Comparison of ENCODE assay signal across 8 cellular contexts in the genomic region with DNA sequence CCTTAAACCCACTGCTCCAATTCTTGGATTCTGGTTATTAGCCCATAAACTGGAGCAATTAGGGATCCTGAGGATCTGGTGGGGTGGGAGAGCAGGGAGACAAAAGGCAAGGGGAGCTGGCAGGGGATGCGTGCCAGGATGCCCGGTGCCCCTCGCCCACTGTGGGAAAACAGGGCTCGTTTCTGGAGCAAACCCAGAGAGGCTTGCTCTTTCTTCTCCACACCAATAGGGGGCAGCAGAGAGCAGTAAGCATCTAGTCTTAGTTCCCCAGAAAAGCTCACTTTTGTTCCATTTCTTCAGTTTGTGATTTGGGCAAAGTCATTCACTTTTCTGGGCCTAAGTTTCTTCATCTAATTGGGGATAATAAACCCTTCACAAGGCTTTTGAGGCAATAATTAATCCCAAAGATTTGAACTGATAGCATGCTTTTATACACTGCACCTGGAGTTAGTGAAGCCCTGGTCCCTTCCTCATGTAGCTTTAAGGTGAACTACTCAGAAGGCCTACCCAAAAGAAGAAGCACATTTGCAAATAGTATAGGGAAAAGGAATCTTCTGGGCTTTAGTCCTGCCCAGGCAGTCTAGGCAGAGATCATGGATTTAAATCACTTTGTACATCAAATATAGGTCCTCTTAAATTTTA.
A peak's percentile ranks its signal among the peaks of the same experiment; 100 is the strongest.
DNase-seq lines count a peak whose midpoint lies in the region; ATAC-seq and TF ChIP-seq lines count a peak whose summit lies in the region.

No MANE protein-coding gene starts in this region.

- intact Hi-C loops in A673 (cut with micrococcal nuclease; ENCODE audit: unreplicated experiment) (loop anchor here (5.0 to 10.0 kb wide), 3 partner anchors 519 to 1332 kb away; partner anchors contain the start of gene PLPP3), mucosa of descending colon (cut with DNase I, micrococcal nuclease) (loop anchor here (10.0 kb wide), 1 partner anchor 1209 kb away; no protein-coding TSS in a partner anchor), uterus (cut with DNase I; ENCODE audit: low total_unique reads) (loop anchor here (10.0 kb wide), 1 partner anchor 1199 kb away; the partner anchor contains the start of gene PLPP3)

- no peaks in the 10 kb centered on the region for H3K9me3 Mint-ChIP-seq in endodermal cell

- POLR2A ChIA-PET in A673 (lab: Charles Lee; ENCODE audit: low non-redundant PET) = no interaction called here

- CTCF ChIA-PET in A673 (lab: Charles Lee) = interaction anchor here (0.9 to 1.4 kb wide), 4 partner anchors 9 to 1209 kb away, joined by 3 to 4 read pairs (median 4); no protein-coding TSS in a partner anchor

- TF ChIP-seq CTCF in A673 (conservative IDR thresholded peaks at IDR 0.05; ENCODE audit: low read depth, low read length) (peak; percentile 84), GM06990 (IDR thresholded peaks at IDR 0.05; ENCODE audit: insufficient read depth, low read length, poor library complexity, severe bottlenecking) (peak; percentile 94), LNCaP clone FGC (IDR thresholded peaks at IDR 0.05; ENCODE audit: control insufficient read depth, extremely low read depth, insufficient read depth) (peak; percentile 81), endodermal cell (conservative IDR thresholded peaks at IDR 0.05) (peak; percentile 95), mucosa of descending colon (IDR thresholded peaks at IDR 0.05) (peak; percentile 81), uterus (IDR thresholded peaks at IDR 0.05) (peak; percentile 70 to 86 (median 78))

- no peaks in the 10 kb centered on the region for H3K36me3 Mint-ChIP-seq in endodermal cell (ENCODE audit: low read depth)

- no peak overlapping the region for H3K4me3 ChIP-seq in A673 (ENCODE audit: low read depth, low read length, poor library complexity, severe bottlenecking)
- H3K4me3 ChIP-seq in GM06990 (replicated peaks; ENCODE audit: low read depth, low read length) = no peak overlapping the region
- no peak overlapping the region for H3K4me3 ChIP-seq in LNCaP clone FGC (ENCODE audit: low read depth, low read length)
- no peak overlapping the region for H3K4me3 ChIP-seq in endodermal cell (ENCODE audit: low read length)
- no peak overlapping the region for H3K4me3 ChIP-seq in mucosa of descending colon
- H3K4me3 ChIP-seq in uterus = no peak overlapping the region

- H3K9ac ChIP-seq in endodermal cell (ENCODE audit: extremely low read depth, low read length, poor library complexity, severe bottlenecking) = no peak overlapping the region

- H3K27ac Mint-ChIP-seq in endodermal cell = no peak overlapping the region

- 56 to 60% methylated on average over 2 to 4 of the region's 4 CpGs for WGBS in endodermal cell (ENCODE audit: insufficient coverage in 1 of 2, insufficient read length in 1 of 2), 2 experiments

- no peak for TF ChIP-seq POLR2A in uterus (IDR thresholded peaks at IDR 0.05)

- H3K4me3 Mint-ChIP-seq in endodermal cell = no peak overlapping the region

- no peaks in the 10 kb centered on the region for H3K36me3 ChIP-seq in A673 (ENCODE audit: insufficient read depth, low read length, poor library complexity, severe bottlenecking)
- H3K36me3 ChIP-seq in GM06990 (ENCODE audit: control insufficient read depth, insufficient read depth, low read length) = no peaks in the 10 kb centered on the region
- H3K36me3 ChIP-seq in endodermal cell (ENCODE audit: control insufficient read depth, insufficient read depth, low read length) = no peaks in the 10 kb centered on the region
- no peaks in the 10 kb centered on the region for H3K36me3 ChIP-seq in mucosa of descending colon (ENCODE audit: low read depth)
- no peaks in the 10 kb centered on the region for H3K36me3 ChIP-seq in uterus

- peaks cover 4% of the 10 kb centered on the region for H3K4me1 Mint-ChIP-seq in endodermal cell

- H3K27ac ChIP-seq in A673 (ENCODE audit: low read depth, low read length, poor library complexity, severe bottlenecking) = no peak overlapping the region
- H3K27ac ChIP-seq in endodermal cell (ENCODE audit: low read depth, low read length) = no peak overlapping the region
- H3K27ac ChIP-seq in uterus = peak overlapping the region in 1 of 2 donors; percentile 60

- BruUV-seq in A673 (replicated peaks; lab: Mats Ljungman, UMichigan) = no TSS peak

- no peaks in the 10 kb centered on the region for H3K4me1 ChIP-seq in A673 (ENCODE audit: insufficient read depth, low read length, poor library complexity, severe bottlenecking)
- no peaks in the 10 kb centered on the region for H3K4me1 ChIP-seq in endodermal cell (ENCODE audit: control insufficient read depth, insufficient read depth, low read length)
- no peaks in the 10 kb centered on the region for H3K4me1 ChIP-seq in mucosa of descending colon (ENCODE audit: low read depth)
- no peaks in the 10 kb centered on the region for H3K4me1 ChIP-seq in uterus

- peak; percentile 74 for ATAC-seq in mucosa of descending colon
- ATAC-seq in GM19395 (IDR thresholded peaks at IDR 0.05; ENCODE audit: unreplicated experiment) = no peak

- peak; percentile 61 for DNase-seq in A673 (ENCODE audit: low spot score)
- DNase-seq in GM06990 (ENCODE audit: extremely low read depth, insufficient read length) = no peak
- no peak for DNase-seq in LNCaP clone FGC (ENCODE audit: low read depth)
- peak; percentile 23 for DNase-seq in SW480 (ENCODE audit: low spot score)
- DNase-seq in endodermal cell = peak; percentile 69
- DNase-seq in mucosa of descending colon = peak in 2 of 3 donors; percentile 28 to 42
- peak; percentile 34 to 46 for DNase-seq in uterus

- H3K27me3 Mint-ChIP-seq in endodermal cell (ENCODE audit: insufficient read depth) = peaks cover 11% of the 10 kb centered on the region

- H3K27me3 ChIP-seq in A673 (replicated peaks; ENCODE audit: insufficient read depth, low read depth, low read length, poor library complexity) (peaks cover under 1% of the 10 kb centered on the region), GM06990 (replicated peaks; ENCODE audit: control insufficient read depth, insufficient read depth, low read length) (no peaks in the 10 kb centered on the region), endodermal cell (ENCODE audit: control insufficient read depth, insufficient read depth, low read length, poor library complexity, severe bottlenecking) (no peaks in the 10 kb centered on the region), uterus (no peaks in the 10 kb centered on the region)

- H3K9me3 ChIP-seq in A673 (ENCODE audit: low read depth, low read length, poor library complexity, severe bottlenecking) = no peaks in the 10 kb centered on the region
- no peaks in the 10 kb centered on the region for H3K9me3 ChIP-seq in endodermal cell (ENCODE audit: control insufficient read depth, low read length)
- H3K9me3 ChIP-seq in mucosa of descending colon = no peaks in the 10 kb centered on the region
- no peaks in the 10 kb centered on the region for H3K9me3 ChIP-seq in uterus

Comparison
In these comparisons a context has a peak if more than half of its experiments do, and no peak if none do; other contexts are left out.
1. DNase-seq: peak in A673 (single experiment), SW480 (single experiment), endodermal cell (single experiment), mucosa of descending colon (2 of 3) and uterus (2 of 2); none in GM06990 (single experiment) and LNCaP clone FGC (single experiment).
2. Peak in every context shown above with its lines, with median percentiles within 50 percentile points of each other: CTCF ChIP-seq.